ENCODE assay signal across 14 cellular contexts in genomic region chr2:429575-430254, GRCh38.
DNase-seq lines count a peak whose midpoint lies in the region; ATAC-seq and TF ChIP-seq lines count a peak whose summit lies in the region.
"Had no signal": no experiment of that assay in that cellular context is flagged by ENCODE, and none has a peak within 500 bp of the region (broad histone marks: within the 10 kb centered on the region; RNA-seq: fewer than 3 reads in every experiment).

No MANE protein-coding gene starts in this region.

- no peaks in the 10 kb centered on the region for H3K9me2 ChIP-seq in hepatocyte (replicated peaks; ENCODE audit: insufficient read depth)

- H3K36me3 ChIP-seq in upper lobe of left lung (no peaks in the 10 kb centered on the region), hepatocyte (replicated peaks; ENCODE audit: insufficient read depth, low read depth) (no peaks in the 10 kb centered on the region)
- H3K36me3 ChIP-seq: ascending aorta, tibial nerve had no signal

- no peaks in the 10 kb centered on the region for H3K27me3 ChIP-seq in upper lobe of left lung
- H3K27me3 ChIP-seq in hepatocyte = no peaks in the 10 kb centered on the region
- H3K27me3 ChIP-seq: ascending aorta, tibial nerve had no signal

- 56 to 79% methylated on average over 19 of the region's 19 CpGs for WGBS in upper lobe of left lung, 2 donors
- 92% methylated on average over 19 of the region's 19 CpGs for WGBS in hepatocyte (ENCODE audit: low lambda C conversion rate, missing lambda C conversion rate)

- peak overlapping the region; percentile 87 for H3K27ac Mint-ChIP-seq in activated CD8-positive, alpha-beta T cell treated with anti-CD3 and anti-CD28 coated beads for 36 hours
- peak overlapping the region; percentile 87 to 100 (median 94) for H3K27ac Mint-ChIP-seq in immature natural killer cell

- no peaks in the 10 kb centered on the region for H3K27me3 Mint-ChIP-seq in activated CD8-positive, alpha-beta T cell treated with anti-CD3 and anti-CD28 coated beads for 36 hours
- peaks cover 0 to 3% (median 0%) of the 10 kb centered on the region in 3 donors for H3K27me3 Mint-ChIP-seq in immature natural killer cell (ENCODE audit: low read depth in 3 of 3)

- H3K79me2 ChIP-seq in hepatocyte = no peaks in the 10 kb centered on the region
- H3K79me2 ChIP-seq: parathyroid adenoma had no signal

- DNase-seq in activated gamma-delta T cell treated with Interleukin-2 at 50 U/mL for 16 hours (peak; percentile 45), activated gamma-delta T cell (lab: John Stamatoyannopoulos, UW) (no peak), immature natural killer cell (peak; percentile 48 to 63 (median 61)), upper lobe of left lung (no peak), kidney glomerular epithelial cell (lab: John Stamatoyannopoulos, UW) (no peak), hepatocyte (ENCODE audit: low spot score) (no peak), mesenteric fat pad (ENCODE audit: low spot score) (no peak)
- DNase-seq in activated CD8-positive, alpha-beta T cell treated with anti-CD3 and anti-CD28 coated beads for 36 hours = peak; percentile 59
- DNase-seq: DMS53, mesenchymal stem cell, NCI-H2227 treated with DMSO at 0.1 percent for 48 hours had no signal

- no peaks in the 10 kb centered on the region for H3K4me1 ChIP-seq in upper lobe of left lung
- H3K4me1 ChIP-seq in hepatocyte (ENCODE audit: insufficient read depth) = no peaks in the 10 kb centered on the region
- H3K4me1 ChIP-seq: ascending aorta, parathyroid adenoma, tibial nerve had no signal

- no peaks in the 10 kb centered on the region for H3K36me3 Mint-ChIP-seq in activated CD8-positive, alpha-beta T cell treated with anti-CD3 and anti-CD28 coated beads for 36 hours (ENCODE audit: low read depth)
- peaks cover 0 to 4% (median 3%) of the 10 kb centered on the region in 3 donors for H3K36me3 Mint-ChIP-seq in immature natural killer cell

- peaks cover 4% of the 10 kb centered on the region for H3K9me3 Mint-ChIP-seq in activated CD8-positive, alpha-beta T cell treated with anti-CD3 and anti-CD28 coated beads for 36 hours
- peaks cover 0 to 3% (median 0%) of the 10 kb centered on the region in 6 donors for H3K9me3 Mint-ChIP-seq in immature natural killer cell

- H3K9me3 ChIP-seq in upper lobe of left lung (no peaks in the 10 kb centered on the region), hepatocyte (ENCODE audit: low read depth) (no peaks in the 10 kb centered on the region)
- H3K9me3 ChIP-seq: ascending aorta, tibial nerve had no signal

- H3K27ac ChIP-seq in upper lobe of left lung (peak overlapping the region in 3 of 4 donors; percentile 19 to 61 (median 30)), hepatocyte (no peak overlapping the region)
- H3K27ac ChIP-seq: ascending aorta, parathyroid adenoma had no signal

- ATAC-seq in activated CD8-positive, alpha-beta T cell treated with anti-CD3 and anti-CD28 coated beads for 36 hours = peak; percentile 82
- no peak for ATAC-seq in upper lobe of left lung (ENCODE audit: low FRiP score in 2 of 2)

- TF ChIP-seq CTCF in activated CD8-positive, alpha-beta T cell treated with anti-CD3 and anti-CD28 coated beads for 36 hours (IDR thresholded peaks at IDR 0.05) = no peak
- TF ChIP-seq CTCF in upper lobe of left lung (IDR thresholded peaks at IDR 0.05) (no peak), hepatocyte (IDR thresholded peaks at IDR 0.05; ENCODE audit: poor library complexity) (no peak)

- H3K4me1 Mint-ChIP-seq in activated CD8-positive, alpha-beta T cell treated with anti-CD3 and anti-CD28 coated beads for 36 hours (ENCODE audit: low read depth) = peaks cover 35% of the 10 kb centered on the region
- H3K4me1 Mint-ChIP-seq in immature natural killer cell = peaks cover 38 to 63% of the 10 kb centered on the region in 2 donors

- H3K4me3 Mint-ChIP-seq in activated CD8-positive, alpha-beta T cell treated with anti-CD3 and anti-CD28 coated beads for 36 hours = peak overlapping the region; percentile 64
- peak overlapping the region; percentile 75 to 86 (median 78) for H3K4me3 Mint-ChIP-seq in immature natural killer cell

- no peak overlapping the region for H2AFZ ChIP-seq in hepatocyte
- H2AFZ ChIP-seq: parathyroid adenoma had no signal

- POLR2A ChIA-PET in activated CD8-positive, alpha-beta T cell treated with anti-CD3 and anti-CD28 coated beads for 36 hours (lab: Charles Lee) = interaction anchor here (0.7 kb wide), 1 partner anchor 115 kb away, joined by 3 read pairs; no protein-coding TSS in a partner anchor

- no peak for TF ChIP-seq EP300 in upper lobe of left lung (IDR thresholded peaks at IDR 0.05)

- CTCF ChIA-PET in activated CD8-positive, alpha-beta T cell treated with anti-CD3 and anti-CD28 coated beads for 36 hours (lab: Charles Lee) = interaction anchor here (0.9 kb wide), 1 partner anchor 207 kb away, joined by 3 read pairs; no protein-coding TSS in a partner anchor

- intact Hi-C loops in activated CD8-positive, alpha-beta T cell treated with anti-CD3 and anti-CD28 coated beads for 36 hours (cut with micrococcal nuclease) = no loop called here

- no peak for TF ChIP-seq POLR2A in upper lobe of left lung (IDR thresholded peaks at IDR 0.05)

- no peaks in the 10 kb centered on the region for H4K20me1 ChIP-seq in hepatocyte (ENCODE audit: insufficient read depth, poor library complexity, severe bottlenecking)

- H3K4me3 ChIP-seq in upper lobe of left lung (no peak overlapping the region), hepatocyte (no peak overlapping the region)
- H3K4me3 ChIP-seq: ascending aorta had no signal

- H3K4me2 ChIP-seq in hepatocyte = no peak overlapping the region

Comparison
In these comparisons a context has a peak if more than half of its experiments do, and no peak if none do; other contexts are left out.
1. DNase-seq: peak in activated gamma-delta T cell treated with Interleukin-2 at 50 U/mL for 16 hours (single experiment), activated CD8-positive, alpha-beta T cell treated with anti-CD3 and anti-CD28 coated beads for 36 hours (single experiment) and immature natural killer cell (3 of 3); none in activated gamma-delta T cell (single experiment), upper lobe of left lung (0 of 2), kidney glomerular epithelial cell (single experiment), hepatocyte (single experiment) and mesenteric fat pad (single experiment).